Comparison of ENCODE assay signal across 8 cellular contexts in the genomic region with DNA sequence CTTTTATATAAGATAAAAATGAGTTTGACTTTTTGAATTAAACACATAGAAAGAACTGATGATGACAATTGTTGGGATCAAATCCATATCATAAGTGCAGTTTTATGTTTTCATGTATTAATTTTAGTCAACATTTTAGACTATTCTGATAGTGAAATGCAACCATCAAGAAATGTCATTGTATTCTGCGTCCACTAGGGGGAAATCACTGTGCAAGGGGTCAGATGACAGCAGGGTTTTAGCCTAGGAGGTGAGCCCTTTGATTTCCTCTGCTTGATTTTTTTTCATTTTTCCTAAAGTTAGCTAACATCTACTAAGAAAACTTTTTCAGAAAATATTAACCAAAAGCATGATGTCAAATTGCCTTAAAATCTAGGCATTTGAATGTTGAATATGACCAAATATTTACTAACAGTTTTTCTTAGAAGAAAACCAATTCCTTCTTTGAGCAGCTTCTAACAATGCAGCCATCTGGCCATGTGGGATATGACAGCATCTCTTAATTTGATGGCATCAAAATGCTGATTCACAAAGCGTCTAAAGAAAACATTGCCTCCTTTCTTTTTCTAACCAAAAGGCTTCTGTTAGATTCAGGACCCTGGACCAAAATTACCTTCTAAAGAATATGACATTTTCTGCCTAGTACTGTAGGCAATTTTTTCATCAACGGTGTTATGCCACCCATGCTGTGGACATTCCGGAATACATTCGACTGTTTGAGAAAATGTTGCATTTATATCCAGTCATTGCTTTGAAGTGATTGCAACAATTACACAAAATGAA.
DNase-seq lines count a peak whose midpoint lies in the region; ATAC-seq lines count a peak whose summit lies in the region.

No MANE protein-coding gene starts in this region.

- peak; percentile 25 for DNase-seq in DMS 273 treated with DMSO at 0.1 percent for 48 hours (lab: John Stamatoyannopoulos, UW)
- peak; percentile 51 to 55 for DNase-seq in SHP77 (lab: John Stamatoyannopoulos, UW)
- peak; percentile 30 for DNase-seq in iris pigment epithelial cell (ENCODE audit: low read depth)
- no peak for DNase-seq in GM19240 (ENCODE audit: insufficient read length, low spot score)
- no peak for DNase-seq in activated gamma-delta T cell treated with Interleukin-2 at 50 U/mL for 16 hours
- no peak for DNase-seq in effector CD4-positive, alpha-beta T cell

- ATAC-seq in GM19328 (IDR thresholded peaks at IDR 0.05; ENCODE audit: unreplicated experiment): peak; percentile 81
- ATAC-seq in HG03439 (IDR thresholded peaks at IDR 0.05; ENCODE audit: unreplicated experiment): peak; percentile 58

Comparison
In these comparisons a context has a peak if more than half of its experiments do, and no peak if none do; other contexts are left out.
1. DNase-seq: peak in DMS 273 treated with DMSO at 0.1 percent for 48 hours (single experiment), SHP77 (2 of 2) and iris pigment epithelial cell (single experiment); none in GM19240 (single experiment), activated gamma-delta T cell treated with Interleukin-2 at 50 U/mL for 16 hours (single experiment) and effector CD4-positive, alpha-beta T cell (single experiment).